Comparison of ENCODE assay signal across 9 cellular contexts in genomic region chr1:12296623-12297022, GRCh38.
DNase-seq lines count a peak whose midpoint lies in the region; ATAC-seq and TF ChIP-seq lines count a peak whose summit lies in the region.
"Had no signal": no experiment of that assay in that cellular context is flagged by ENCODE, and none has a peak within 500 bp of the region (broad histone marks: within the 10 kb centered on the region; RNA-seq: fewer than 3 reads in every experiment).

No MANE protein-coding gene starts in this region.

- no peak overlapping the region for H3K27ac ChIP-seq in coronary artery

- peak overlapping the region; percentile 34 for H3K4me3 Mint-ChIP-seq in activated T-helper 17 cell treated with anti-CD3 and anti-CD28 coated beads, Interleukin-2, amount 50 U/mL, for 72 hours
- H3K4me3 Mint-ChIP-seq in CD14-positive monocyte = no peak overlapping the region

- peak; percentile 52 for DNase-seq in GM13977 (ENCODE audit: low spot score)
- DNase-seq in myocyte (ENCODE audit: low read depth) = peak; percentile 51
- DNase-seq in stimulated activated CD4-positive, alpha-beta T cell treated with anti-CD3 and anti-CD28 coated beads, Interleukin-4, amount 100 ng/mL, for 1 hour = no peak
- no peak for DNase-seq in CD14-positive monocyte (ENCODE audit: low spot score)
- DNase-seq in coronary artery (ENCODE audit: low spot score) = no peak
- no peak for DNase-seq in NK-92 treated with Interleukin-12 subunit alpha and Interleukin-12 subunit beta, amount 100 ng/mL, for 24 hours (lab: John Stamatoyannopoulos, UW)
- DNase-seq: NCI-H1048 had no signal

- no peak overlapping the region for H3K4me3 ChIP-seq in coronary artery

- peaks cover 96% of the 10 kb centered on the region for H3K36me3 Mint-ChIP-seq in activated T-helper 17 cell treated with anti-CD3 and anti-CD28 coated beads, Interleukin-2, amount 50 U/mL, for 72 hours (ENCODE audit: low read depth)
- peaks cover 82 to 92% of the 10 kb centered on the region in 2 donors for H3K36me3 Mint-ChIP-seq in CD14-positive monocyte

- peak overlapping the region; percentile 71 for H3K27ac Mint-ChIP-seq in activated T-helper 17 cell treated with anti-CD3 and anti-CD28 coated beads, Interleukin-2, amount 50 U/mL, for 72 hours
- peak overlapping the region in 1 of 7 donors; percentile 17 for H3K27ac Mint-ChIP-seq in CD14-positive monocyte

- in situ Hi-C loops in GM13977 (cut with MboI; ENCODE audit: low pct_unique_long_range_greater_than_20kb, low sequenced_read_pairs, unreplicated experiment) = no loop called here

- H3K9me3 Mint-ChIP-seq in activated T-helper 17 cell treated with anti-CD3 and anti-CD28 coated beads, Interleukin-2, amount 50 U/mL, for 72 hours = no peaks in the 10 kb centered on the region
- H3K9me3 Mint-ChIP-seq in CD14-positive monocyte = no peaks in the 10 kb centered on the region

- TF ChIP-seq CTCF in GM13977 (IDR thresholded peaks at IDR 0.05; ENCODE audit: extremely low read depth, insufficient read depth, missing control alignments) (no peak), CD14-positive monocyte (IDR thresholded peaks at IDR 0.05) (no peak), coronary artery (IDR thresholded peaks at IDR 0.05) (no peak)

- peak; percentile 86 for ATAC-seq in HG02973 (IDR thresholded peaks at IDR 0.05; ENCODE audit: unreplicated experiment)
- peak; percentile 99 for ATAC-seq in activated T-helper 17 cell treated with anti-CD3 and anti-CD28 coated beads, Interleukin-2, amount 50 U/mL, for 72 hours (replicated peaks)

- intact Hi-C loops in CD14-positive monocyte (cut with micrococcal nuclease) = no loop called here

- H3K27me3 Mint-ChIP-seq in activated T-helper 17 cell treated with anti-CD3 and anti-CD28 coated beads, Interleukin-2, amount 50 U/mL, for 72 hours = no peaks in the 10 kb centered on the region
- no peaks in the 10 kb centered on the region for H3K27me3 Mint-ChIP-seq in CD14-positive monocyte (ENCODE audit: low read depth in 3 of 3)

- H3K4me1 Mint-ChIP-seq in activated T-helper 17 cell treated with anti-CD3 and anti-CD28 coated beads, Interleukin-2, amount 50 U/mL, for 72 hours = peaks cover 16% of the 10 kb centered on the region
- peaks cover 5% of the 10 kb centered on the region for H3K4me1 Mint-ChIP-seq in CD14-positive monocyte

Comparison
In these comparisons a context has a peak if more than half of its experiments do, and no peak if none do; other contexts are left out.
1. DNase-seq: peak in GM13977 (single experiment) and myocyte (single experiment); none in stimulated activated CD4-positive, alpha-beta T cell treated with anti-CD3 and anti-CD28 coated beads, Interleukin-4, amount 100 ng/mL, for 1 hour (single experiment), CD14-positive monocyte (single experiment), coronary artery (single experiment) and NK-92 treated with Interleukin-12 subunit alpha and Interleukin-12 subunit beta, amount 100 ng/mL, for 24 hours (single experiment).